In genomic region chr15:98077186-98077585, GRCh38 we compare ENCODE assay signal across 11 cellular contexts.
DNase-seq lines count a peak whose midpoint lies in the region; ATAC-seq and TF ChIP-seq lines count a peak whose summit lies in the region.
"Had no signal": no experiment of that assay in that cellular context is flagged by ENCODE, and none has a peak within 500 bp of the region (broad histone marks: within the 10 kb centered on the region; RNA-seq: fewer than 3 reads in every experiment).

No MANE protein-coding gene starts in this region.

- H4K91ac ChIP-seq in mesenchymal stem cell (ENCODE audit: low read length) = no peak overlapping the region

- H3K9me3 ChIP-seq in esophagus (ENCODE audit: control insufficient read depth in 2 of 2, insufficient read depth in 1 of 2, low read depth in 1 of 2, low read length in 1 of 2) (no peaks in the 10 kb centered on the region), mesenchymal stem cell (ENCODE audit: control insufficient read depth, low read length) (no peaks in the 10 kb centered on the region), thyroid gland (no peaks in the 10 kb centered on the region)
- no peaks in the 10 kb centered on the region for H3K9me3 ChIP-seq in CD8-positive, alpha-beta T cell (ENCODE audit: low read length)

- H2BK5ac ChIP-seq in mesenchymal stem cell (ENCODE audit: low read depth, low read length, poor library complexity, severe bottlenecking) = no peak overlapping the region

- H3K79me1 ChIP-seq in mesenchymal stem cell (replicated peaks; ENCODE audit: low read length, poor library complexity, severe bottlenecking) = no peaks in the 10 kb centered on the region

- H3K9me3 Mint-ChIP-seq in HFFc6 = peaks cover 4% of the 10 kb centered on the region; the same call in 1 of the 2 replicates
- H3K9me3 Mint-ChIP-seq in CD8-positive, alpha-beta T cell = no peaks in the 10 kb centered on the region
- H3K9me3 Mint-ChIP-seq: activated naive CD8-positive, alpha-beta T cell treated with anti-CD3 and anti-CD28 coated beads, Interleukin-2, amount 50 U/mL, for 24 hours; immature natural killer cell had no signal

- H3K27me3 ChIP-seq in esophagus (ENCODE audit: control insufficient read depth in 1 of 2, insufficient read depth in 2 of 2, low read length in 2 of 2) = no peaks in the 10 kb centered on the region
- H3K27me3 ChIP-seq in mesenchymal stem cell (ENCODE audit: control insufficient read depth in 1 of 2, insufficient read depth in 1 of 2, low read length in 2 of 2) = no peaks in the 10 kb centered on the region
- H3K27me3 ChIP-seq in thyroid gland = no peaks in the 10 kb centered on the region
- H3K27me3 ChIP-seq in CD8-positive, alpha-beta T cell (ENCODE audit: insufficient read depth, low read length) = no peaks in the 10 kb centered on the region

- H3K9ac ChIP-seq in mesenchymal stem cell (ENCODE audit: low read length) = peak overlapping the region; percentile 71

- no peak for TF ChIP-seq POLR2A in thyroid gland (IDR thresholded peaks at IDR 0.05)

- no peak overlapping the region for H3K23ac ChIP-seq in mesenchymal stem cell (ENCODE audit: low read length in 2 of 2)

- intact Hi-C loops in thyroid gland (cut with DNase I) = no loop called here
- intact Hi-C loops in CD8-positive, alpha-beta T cell (cut with DNase I, micrococcal nuclease) = no loop called here

- POLR2A ChIA-PET in CD8-positive, alpha-beta T cell (lab: Charles Lee) = no interaction called here

- H3K4me2 ChIP-seq in mesenchymal stem cell (ENCODE audit: low read length, poor library complexity, severe bottlenecking) = no peak overlapping the region

- peaks cover 43% of the 10 kb centered on the region for H3K4me1 Mint-ChIP-seq in HFFc6 (ENCODE audit: low read depth)
- H3K4me1 Mint-ChIP-seq in CD8-positive, alpha-beta T cell (ENCODE audit: low read depth) = no peaks in the 10 kb centered on the region

- H2AFZ ChIP-seq in mesenchymal stem cell (ENCODE audit: low read depth, low read length) = no peak overlapping the region

- no peak overlapping the region for H2BK15ac ChIP-seq in mesenchymal stem cell (ENCODE audit: low read depth, poor library complexity, severe bottlenecking)

- no peaks in the 10 kb centered on the region for H3K27me3 Mint-ChIP-seq in HFFc6 (ENCODE audit: insufficient read depth)
- no peaks in the 10 kb centered on the region for H3K27me3 Mint-ChIP-seq in CD8-positive, alpha-beta T cell (ENCODE audit: low read depth)
- H3K27me3 Mint-ChIP-seq: activated naive CD8-positive, alpha-beta T cell treated with anti-CD3 and anti-CD28 coated beads, Interleukin-2, amount 50 U/mL, for 24 hours had no signal

- no peak overlapping the region for H3K14ac ChIP-seq in mesenchymal stem cell (ENCODE audit: low read length in 2 of 2)

- H2AK5ac ChIP-seq in mesenchymal stem cell (ENCODE audit: low read length, severe bottlenecking) = no peak overlapping the region

- H3K36me3 ChIP-seq in esophagus (ENCODE audit: control insufficient read depth in 2 of 2, insufficient read depth in 2 of 2, low read length in 1 of 2) (no peaks in the 10 kb centered on the region), mesenchymal stem cell (ENCODE audit: control insufficient read depth in 1 of 2, insufficient read depth in 2 of 2, low read depth in 1 of 2, low read length in 2 of 2) (no peaks in the 10 kb centered on the region), thyroid gland (no peaks in the 10 kb centered on the region)
- no peaks in the 10 kb centered on the region for H3K36me3 ChIP-seq in CD8-positive, alpha-beta T cell (ENCODE audit: insufficient read depth, low read length)

- peaks cover 27% of the 10 kb centered on the region for H3K36me3 Mint-ChIP-seq in HFFc6 (ENCODE audit: low read depth)
- H3K36me3 Mint-ChIP-seq in CD8-positive, alpha-beta T cell = no peaks in the 10 kb centered on the region
- H3K36me3 Mint-ChIP-seq: immature natural killer cell had no signal

- H3K4me3 Mint-ChIP-seq in HFFc6 = no peak overlapping the region
- H3K4me3 Mint-ChIP-seq in CD8-positive, alpha-beta T cell = no peak overlapping the region
- H3K4me3 Mint-ChIP-seq: activated naive CD8-positive, alpha-beta T cell treated with anti-CD3 and anti-CD28 coated beads, Interleukin-2, amount 50 U/mL, for 24 hours; immature natural killer cell had no signal

- DNase-seq in HFFc6 = no peak
- no peak for DNase-seq in mesenchymal stem cell
- DNase-seq in thyroid gland = no peak
- no peak for DNase-seq in CD8-positive, alpha-beta T cell
- DNase-seq in activated CD4-positive, alpha-beta T cell treated with anti-CD3 and anti-CD28 coated beads for 1 hour = no peak
- DNase-seq in OCI-M1 (lab: John Stamatoyannopoulos, UW) = no peak
- DNase-seq in RPMI8226 = no peak
- DNase-seq: activated naive CD8-positive, alpha-beta T cell treated with anti-CD3 and anti-CD28 coated beads, Interleukin-2, amount 50 U/mL, for 24 hours; H7; immature natural killer cell had no signal

- peaks cover 0 to 3% of the 10 kb centered on the region in 2 donors for H3K4me1 ChIP-seq in esophagus (ENCODE audit: control insufficient read depth in 2 of 2, insufficient read depth in 2 of 2, low read length in 1 of 2)
- no peaks in the 10 kb centered on the region for H3K4me1 ChIP-seq in mesenchymal stem cell (ENCODE audit: control insufficient read depth, insufficient read depth, low read depth, low read length)
- peaks cover 7 to 19% of the 10 kb centered on the region in 2 donors for H3K4me1 ChIP-seq in thyroid gland
- no peaks in the 10 kb centered on the region for H3K4me1 ChIP-seq in CD8-positive, alpha-beta T cell (ENCODE audit: insufficient read depth, low read length)

- H4K8ac ChIP-seq in mesenchymal stem cell (ENCODE audit: low read length) = no peak overlapping the region

- H3K27ac ChIP-seq in esophagus (ENCODE audit: low read depth in 2 of 2, low read length in 1 of 2) (peak overlapping the region; percentile 33 to 79), mesenchymal stem cell (ENCODE audit: low read length, poor library complexity, severe bottlenecking) (no peak overlapping the region), thyroid gland (peak overlapping the region; percentile 60 to 91 (median 63))
- no peak overlapping the region for H3K27ac ChIP-seq in CD8-positive, alpha-beta T cell (ENCODE audit: low read depth, low read length)

- H2BK12ac ChIP-seq in mesenchymal stem cell (ENCODE audit: low read length in 2 of 2) = no peak overlapping the region

- no peak for ATAC-seq in CD8-positive, alpha-beta T cell
- ATAC-seq: activated naive CD8-positive, alpha-beta T cell treated with anti-CD3 and anti-CD28 coated beads, Interleukin-2, amount 50 U/mL, for 24 hours had no signal

- 60 to 61% methylated on average over 8 of the region's 8 CpGs for WGBS in esophagus, 2 donors
- 64% methylated on average over 5 of the region's 8 CpGs for WGBS in mesenchymal stem cell
- WGBS in thyroid gland, 2 donors = 82 to 87% methylated on average over 8 of the region's 8 CpGs

- no peak overlapping the region for H2BK120ac ChIP-seq in mesenchymal stem cell (ENCODE audit: low read depth, low read length)

- H3K18ac ChIP-seq in mesenchymal stem cell (ENCODE audit: low read depth in 1 of 2, low read length in 2 of 2) = no peak overlapping the region

- H3K4ac ChIP-seq in mesenchymal stem cell (ENCODE audit: low read depth in 1 of 2, low read length in 2 of 2) = no peak overlapping the region

- no peak for TF ChIP-seq CTCF in HFFc6 (IDR thresholded peaks at IDR 0.05)
- no peak for TF ChIP-seq CTCF in thyroid gland (IDR thresholded peaks at IDR 0.05)
- TF ChIP-seq CTCF in CD8-positive, alpha-beta T cell (IDR thresholded peaks at IDR 0.05) = no peak

- CTCF ChIA-PET in CD8-positive, alpha-beta T cell (lab: Charles Lee) = no interaction called here

- no peak overlapping the region for H3K4me3 ChIP-seq in esophagus (ENCODE audit: low read depth in 1 of 2, low read length in 2 of 2)
- peak overlapping the region in 1 of 2 experiments; percentile 59 for H3K4me3 ChIP-seq in mesenchymal stem cell (ENCODE audit: insufficient read depth in 1 of 2, low read depth in 1 of 2, low read length in 2 of 2)
- H3K4me3 ChIP-seq in thyroid gland (replicated peaks in 1 of 3) = no peak overlapping the region
- no peak overlapping the region for H3K4me3 ChIP-seq in CD8-positive, alpha-beta T cell (ENCODE audit: low read depth, low read length)

- peak overlapping the region; percentile 91 for H3K27ac Mint-ChIP-seq in HFFc6
- H3K27ac Mint-ChIP-seq in CD8-positive, alpha-beta T cell = no peak overlapping the region
- H3K27ac Mint-ChIP-seq: activated naive CD8-positive, alpha-beta T cell treated with anti-CD3 and anti-CD28 coated beads, Interleukin-2, amount 50 U/mL, for 24 hours; immature natural killer cell had no signal

Comparison
In these comparisons a context has a peak if more than half of its experiments do, and no peak if none do; other contexts are left out.
1. H3K27ac ChIP-seq: peak in esophagus (2 of 2) and thyroid gland (3 of 3); none in mesenchymal stem cell (single experiment) and CD8-positive, alpha-beta T cell (single experiment).